ENCODE assay signal across 1 cellular context in the genomic region with DNA sequence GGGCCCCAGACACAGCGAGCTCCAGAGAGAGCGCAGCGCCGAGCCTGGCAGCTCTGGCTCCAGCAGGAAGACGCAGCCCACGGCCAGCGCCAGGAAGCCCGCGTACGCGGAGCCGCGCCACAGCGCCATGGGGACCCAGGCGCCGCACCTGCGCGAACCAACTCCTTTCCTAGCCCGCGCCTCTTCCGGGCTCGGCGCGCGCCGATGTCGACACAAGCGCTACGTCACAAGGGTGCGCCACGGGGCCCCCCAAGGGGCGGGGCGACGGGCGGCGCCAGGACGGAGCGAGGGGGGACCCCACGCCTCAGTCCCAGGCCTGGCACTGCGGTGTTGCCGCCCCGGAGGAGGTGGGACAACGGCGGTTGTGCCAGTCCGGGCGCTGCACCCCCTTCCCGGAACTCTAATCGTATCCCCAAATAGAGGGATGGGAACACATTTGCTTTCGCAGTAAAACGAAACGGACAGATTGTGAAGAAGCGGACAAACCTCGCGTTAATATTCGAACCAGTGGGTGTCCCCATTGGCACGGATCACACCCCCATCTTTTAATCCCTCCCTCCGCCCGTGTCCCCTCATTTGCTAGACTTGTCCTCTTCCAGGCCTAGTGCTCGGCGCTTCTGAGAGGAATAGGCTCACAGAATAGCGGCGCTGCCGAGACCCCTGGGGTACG.
TF ChIP-seq lines count a peak whose summit lies in the region.

Gene ADPGK (minus strand): TSS at position 196 of the 670 bp plus-strand sequence. CDS start 67 bp downstream, at position 129.

TF ChIP-seq in GM23338, 12 proteins besides CTCF, POLR2A, EP300 and RAD21:
- peak; percentile 100 for TF ChIP-seq CREB1 (CRISPR knock-in tag; IDR thresholded peaks at IDR 0.05; ENCODE audit: low read depth)
- TF ChIP-seq, protein P1, sequence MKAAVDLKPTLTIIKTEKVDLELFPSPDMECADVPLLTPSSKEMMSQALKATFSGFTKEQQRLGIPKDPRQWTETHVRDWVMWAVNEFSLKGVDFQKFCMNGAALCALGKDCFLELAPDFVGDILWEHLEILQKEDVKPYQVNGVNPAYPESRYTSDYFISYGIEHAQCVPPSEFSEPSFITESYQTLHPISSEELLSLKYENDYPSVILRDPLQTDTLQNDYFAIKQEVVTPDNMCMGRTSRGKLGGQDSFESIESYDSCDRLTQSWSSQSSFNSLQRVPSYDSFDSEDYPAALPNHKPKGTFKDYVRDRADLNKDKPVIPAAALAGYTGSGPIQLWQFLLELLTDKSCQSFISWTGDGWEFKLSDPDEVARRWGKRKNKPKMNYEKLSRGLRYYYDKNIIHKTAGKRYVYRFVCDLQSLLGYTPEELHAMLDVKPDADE (IDR thresholded peaks at IDR 0.05): peak; percentile 83
- peak; percentile 93 for TF ChIP-seq POLR2AphosphoS5 (IDR thresholded peaks at IDR 0.05; ENCODE audit: low read depth)
- TF ChIP-seq, protein P2, sequence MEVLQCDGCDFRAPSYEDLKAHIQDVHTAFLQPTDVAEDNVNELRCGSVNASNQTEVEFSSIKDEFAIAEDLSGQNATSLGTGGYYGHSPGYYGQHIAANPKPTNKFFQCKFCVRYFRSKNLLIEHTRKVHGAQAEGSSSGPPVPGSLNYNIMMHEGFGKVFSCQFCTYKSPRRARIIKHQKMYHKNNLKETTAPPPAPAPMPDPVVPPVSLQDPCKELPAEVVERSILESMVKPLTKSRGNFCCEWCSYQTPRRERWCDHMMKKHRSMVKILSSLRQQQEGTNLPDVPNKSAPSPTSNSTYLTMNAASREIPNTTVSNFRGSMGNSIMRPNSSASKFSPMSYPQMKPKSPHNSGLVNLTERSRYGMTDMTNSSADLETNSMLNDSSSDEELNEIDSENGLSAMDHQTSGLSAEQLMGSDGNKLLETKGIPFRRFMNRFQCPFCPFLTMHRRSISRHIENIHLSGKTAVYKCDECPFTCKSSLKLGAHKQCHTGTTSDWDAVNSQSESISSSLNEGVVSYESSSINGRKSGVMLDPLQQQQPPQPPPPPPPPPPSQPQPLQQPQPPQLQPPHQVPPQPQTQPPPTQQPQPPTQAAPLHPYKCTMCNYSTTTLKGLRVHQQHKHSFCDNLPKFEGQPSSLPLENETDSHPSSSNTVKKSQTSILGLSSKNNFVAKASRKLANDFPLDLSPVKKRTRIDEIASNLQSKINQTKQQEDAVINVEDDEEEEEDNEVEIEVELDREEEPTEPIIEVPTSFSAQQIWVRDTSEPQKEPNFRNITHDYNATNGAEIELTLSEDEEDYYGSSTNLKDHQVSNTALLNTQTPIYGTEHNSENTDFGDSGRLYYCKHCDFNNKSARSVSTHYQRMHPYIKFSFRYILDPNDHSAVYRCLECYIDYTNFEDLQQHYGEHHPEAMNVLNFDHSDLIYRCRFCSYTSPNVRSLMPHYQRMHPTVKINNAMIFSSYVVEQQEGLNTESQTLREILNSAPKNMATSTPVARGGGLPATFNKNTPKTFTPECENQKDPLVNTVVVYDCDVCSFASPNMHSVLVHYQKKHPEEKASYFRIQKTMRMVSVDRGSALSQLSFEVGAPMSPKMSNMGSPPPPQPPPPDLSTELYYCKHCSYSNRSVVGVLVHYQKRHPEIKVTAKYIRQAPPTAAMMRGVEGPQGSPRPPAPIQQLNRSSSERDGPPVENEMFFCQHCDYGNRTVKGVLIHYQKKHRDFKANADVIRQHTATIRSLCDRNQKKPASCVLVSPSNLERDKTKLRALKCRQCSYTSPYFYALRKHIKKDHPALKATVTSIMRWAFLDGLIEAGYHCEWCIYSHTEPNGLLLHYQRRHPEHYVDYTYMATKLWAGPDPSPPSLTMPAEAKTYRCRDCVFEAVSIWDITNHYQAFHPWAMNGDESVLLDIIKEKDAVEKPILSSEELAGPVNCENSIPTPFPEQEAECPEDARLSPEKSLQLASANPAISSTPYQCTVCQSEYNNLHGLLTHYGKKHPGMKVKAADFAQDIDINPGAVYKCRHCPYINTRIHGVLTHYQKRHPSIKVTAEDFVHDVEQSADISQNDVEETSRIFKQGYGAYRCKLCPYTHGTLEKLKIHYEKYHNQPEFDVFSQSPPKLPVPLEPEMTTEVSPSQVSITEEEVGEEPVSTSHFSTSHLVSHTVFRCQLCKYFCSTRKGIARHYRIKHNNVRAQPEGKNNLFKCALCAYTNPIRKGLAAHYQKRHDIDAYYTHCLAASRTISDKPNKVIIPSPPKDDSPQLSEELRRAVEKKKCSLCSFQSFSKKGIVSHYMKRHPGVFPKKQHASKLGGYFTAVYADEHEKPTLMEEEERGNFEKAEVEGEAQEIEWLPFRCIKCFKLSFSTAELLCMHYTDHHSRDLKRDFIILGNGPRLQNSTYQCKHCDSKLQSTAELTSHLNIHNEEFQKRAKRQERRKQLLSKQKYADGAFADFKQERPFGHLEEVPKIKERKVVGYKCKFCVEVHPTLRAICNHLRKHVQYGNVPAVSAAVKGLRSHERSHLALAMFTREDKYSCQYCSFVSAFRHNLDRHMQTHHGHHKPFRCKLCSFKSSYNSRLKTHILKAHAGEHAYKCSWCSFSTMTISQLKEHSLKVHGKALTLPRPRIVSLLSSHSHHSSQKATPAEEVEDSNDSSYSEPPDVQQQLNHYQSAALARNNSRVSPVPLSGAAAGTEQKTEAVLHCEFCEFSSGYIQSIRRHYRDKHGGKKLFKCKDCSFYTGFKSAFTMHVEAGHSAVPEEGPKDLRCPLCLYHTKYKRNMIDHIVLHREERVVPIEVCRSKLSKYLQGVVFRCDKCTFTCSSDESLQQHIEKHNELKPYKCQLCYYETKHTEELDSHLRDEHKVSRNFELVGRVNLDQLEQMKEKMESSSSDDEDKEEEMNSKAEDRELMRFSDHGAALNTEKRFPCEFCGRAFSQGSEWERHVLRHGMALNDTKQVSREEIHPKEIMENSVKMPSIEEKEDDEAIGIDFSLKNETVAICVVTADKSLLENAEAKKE (CRISPR knock-in tag; IDR thresholded peaks at IDR 0.05): no peak
- no peak for TF ChIP-seq ZNF331 (CRISPR knock-in tag; IDR thresholded peaks at IDR 0.05; ENCODE audit: low read depth)
